ENCODE assay signal across 8 cellular contexts in the genomic region with DNA sequence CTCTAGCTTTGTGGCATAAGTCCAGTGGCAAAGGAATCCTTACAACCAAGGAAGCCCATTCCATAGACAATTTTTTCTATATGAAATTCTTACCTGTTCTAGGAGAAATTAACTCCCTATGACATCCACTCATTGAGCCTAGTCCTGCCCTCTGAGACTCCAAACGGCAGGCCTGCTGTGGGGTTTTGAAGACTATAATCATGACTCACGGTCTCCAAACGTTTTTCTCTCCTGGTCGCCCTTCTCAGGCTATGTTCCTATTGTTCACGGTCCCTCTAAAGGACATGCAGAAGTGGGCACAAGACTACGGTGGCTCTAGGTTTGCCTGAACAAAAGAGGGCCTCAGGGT. TPM values are rescaled to one million over a fixed set of nuclear protein-coding genes. Genes with fewer than 3 reads are reported as not detected.
DNase-seq lines count a peak whose midpoint lies in the region; ATAC-seq, FAIRE-seq and TF ChIP-seq lines count a peak whose summit lies in the region.

No MANE protein-coding gene starts in this region.

- H3K9me3 ChIP-seq in DOHH2 (ENCODE audit: control insufficient read depth, insufficient read depth, low read length) (no peaks in the 10 kb centered on the region), OCI-LY3 (ENCODE audit: insufficient read depth, low read length) (no peaks in the 10 kb centered on the region), pancreas (no peaks in the 10 kb centered on the region)

- H3K9ac ChIP-seq in OCI-LY3 (ENCODE audit: low read length), result peak overlapping the region; percentile 85

- H3K4me2 ChIP-seq in DOHH2 (ENCODE audit: low read length) (peak overlapping the region; percentile 68), OCI-LY3 (ENCODE audit: low read length) (peak overlapping the region; percentile 85)

- H3K4me1 ChIP-seq in DOHH2 (ENCODE audit: control insufficient read depth, low read length), result peaks cover 28% of the 10 kb centered on the region
- peaks cover 21% of the 10 kb centered on the region for H3K4me1 ChIP-seq in OCI-LY3 (ENCODE audit: low read length)
- peaks cover 0 to 18% (median 0%) of the 10 kb centered on the region in 3 donors for H3K4me1 ChIP-seq in pancreas

- no peak overlapping the region for H2AFZ ChIP-seq in OCI-LY3 (ENCODE audit: low read depth, low read length)

- intact Hi-C loops in pancreas (cut with DNase I), result no loop called here
- intact Hi-C loops in posterior cingulate gyrus (cut with DNase I), result loop anchor here (10.0 kb wide), 1 partner anchor 189 kb away; the partner anchor contains the start of gene TOMM5

- H3K27me3 ChIP-seq in DOHH2 (ENCODE audit: control insufficient read depth, low read length) (no peaks in the 10 kb centered on the region), OCI-LY3 (ENCODE audit: low read depth, low read length) (no peaks in the 10 kb centered on the region), pancreas (no peaks in the 10 kb centered on the region)

- peaks cover 53% of the 10 kb centered on the region for H3K79me2 ChIP-seq in DOHH2 (ENCODE audit: control insufficient read depth, low read length)
- H3K79me2 ChIP-seq in OCI-LY3 (ENCODE audit: low read length), result peaks cover 53% of the 10 kb centered on the region

- TF ChIP-seq CTCF in DOHH2 (IDR thresholded peaks at IDR 0.05; ENCODE audit: low read depth, low read length, poor library complexity, severe bottlenecking), result no peak
- no peak for TF ChIP-seq CTCF in OCI-LY3 (IDR thresholded peaks at IDR 0.05; ENCODE audit: low read depth, low read length)
- TF ChIP-seq CTCF in epithelial cell of esophagus (IDR thresholded peaks at IDR 0.05; ENCODE audit: insufficient read depth, low read depth, low read length, missing control alignments), result no peak
- TF ChIP-seq CTCF in pancreas (IDR thresholded peaks at IDR 0.05), result no peak

- no peaks in the 10 kb centered on the region for H3K9me2 ChIP-seq in DOHH2 (replicated peaks; ENCODE audit: control insufficient read depth, low read length)

- DNase-seq in epithelial cell of esophagus (ENCODE audit: low read depth) (no peak), pancreas (no peak), NCI-H146 (lab: John Stamatoyannopoulos, UW) (no peak), NCI-H1105 (lab: John Stamatoyannopoulos, UW) (no peak), posterior cingulate gyrus (no peak)

- H3K4me3 ChIP-seq in DOHH2 (ENCODE audit: low read length) (peak overlapping the region; percentile 91), OCI-LY3 (ENCODE audit: low read length) (peak overlapping the region; percentile 97), epithelial cell of esophagus (ENCODE audit: low read length) (peak overlapping the region; percentile 96), pancreas (peak overlapping the region; percentile 77 to 95 (median 82))

- 0 to 2% methylated on average over 6 of the region's 6 CpGs for WGBS in pancreas, 2 donors

- no peak for ATAC-seq in pancreas
- no peak for ATAC-seq in HG02938 (IDR thresholded peaks at IDR 0.05; ENCODE audit: unreplicated experiment)

- H4K20me1 ChIP-seq in DOHH2 (ENCODE audit: control insufficient read depth, insufficient read depth, low read depth, low read length) (peaks cover 16% of the 10 kb centered on the region; the same call in 1 of the 2 replicates), OCI-LY3 (ENCODE audit: insufficient read depth, low read length) (no peaks in the 10 kb centered on the region)

- peak overlapping the region; percentile 67 for H3K27ac ChIP-seq in DOHH2 (ENCODE audit: low read depth, low read length)
- peak overlapping the region; percentile 53 for H3K27ac ChIP-seq in OCI-LY3 (ENCODE audit: low read length)
- peak overlapping the region; percentile 54 to 72 (median 66) for H3K27ac ChIP-seq in pancreas

- no peak for FAIRE-seq in pancreas (lab: Jason Lieb, UNC)

- no peaks in the 10 kb centered on the region for H3F3A ChIP-seq in DOHH2 (ENCODE audit: control insufficient read depth, insufficient read depth)

- peaks cover 54% of the 10 kb centered on the region for H3K36me3 ChIP-seq in DOHH2 (ENCODE audit: control insufficient read depth, low read length)
- H3K36me3 ChIP-seq in OCI-LY3 (replicated peaks; ENCODE audit: low read depth, low read length), result peaks cover 42% of the 10 kb centered on the region
- peaks cover 0 to 22% (median 6%) of the 10 kb centered on the region in 3 donors for H3K36me3 ChIP-seq in pancreas

RNA-seq across cellular contexts. Expression of gene EXOSC3, which starts 0.6 kb away (rescaled TPM):
- total RNA-seq in pancreas, result 10 to 100 TPM; 12.3 to 19.9 (median 14.7) TPM
- 10 to 100 TPM in 1 of 2 donors, 1 to 10 TPM in 1; 7.2 to 11.2 TPM for polyA plus RNA-seq in pancreas

RNA-seq across cellular contexts. Expression of gene DCAF10, which starts 16.3 kb away (rescaled TPM):
- 10 to 100 TPM; 14.2 to 19.6 (median 16.4) TPM for total RNA-seq in pancreas
- polyA plus RNA-seq in pancreas, result 1 to 10 TPM; 3.9 to 6.6 TPM

RNA-seq across cellular contexts. Expression of gene TRMT10B, which starts 30.7 kb away (rescaled TPM):
- total RNA-seq in pancreas, result 1 to 10 TPM; 4.0 to 7.3 (median 5.4) TPM
- polyA plus RNA-seq in pancreas, result 1 to 10 TPM; 6.5 to 8.8 TPM
